Comparison of ENCODE assay signal across 20 cellular contexts in the genomic region with DNA sequence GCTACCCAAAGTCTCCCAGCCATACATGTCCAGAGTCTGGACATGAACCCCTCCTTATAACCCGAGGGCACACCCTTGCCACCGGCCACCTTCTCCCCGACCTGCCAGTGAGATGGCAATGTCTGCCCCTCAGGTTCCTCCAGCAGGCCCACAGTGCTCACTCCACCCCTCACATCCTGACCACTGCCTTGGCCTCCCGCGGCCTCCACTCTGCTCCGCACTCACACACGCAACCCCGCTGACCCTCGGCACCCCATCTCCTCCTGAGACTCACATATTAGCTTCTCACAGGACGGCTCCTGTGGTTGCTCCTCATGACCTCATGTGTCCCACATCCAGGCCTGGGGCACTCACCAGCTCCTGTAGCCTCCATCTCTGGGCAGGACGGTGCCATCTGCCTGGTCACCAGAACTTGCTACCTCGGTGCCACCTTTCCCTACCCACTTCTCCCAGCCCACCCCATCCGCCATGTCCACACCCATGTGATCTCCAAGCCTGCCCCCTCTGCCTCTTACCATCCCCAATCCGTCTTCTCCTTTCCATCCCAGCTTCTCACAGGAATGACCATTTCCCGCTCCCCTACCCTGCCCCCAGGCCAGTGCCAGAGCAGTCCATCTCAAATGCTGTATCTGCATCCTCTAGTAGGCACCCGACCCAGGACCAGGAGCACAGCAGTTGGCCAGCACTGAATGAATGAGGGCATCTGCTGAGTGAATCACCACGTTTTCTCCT.
DNase-seq lines count a peak whose midpoint lies in the region; ATAC-seq and TF ChIP-seq lines count a peak whose summit lies in the region.
"Had no signal": no experiment of that assay in that cellular context is flagged by ENCODE, and none has a peak within 500 bp of the region (broad histone marks: within the 10 kb centered on the region; RNA-seq: fewer than 3 reads in every experiment).

No MANE protein-coding gene starts in this region.

- peaks cover 11% of the 10 kb centered on the region for H3K4me1 Mint-ChIP-seq in stimulated activated naive CD8-positive, alpha-beta T cell treated with anti-CD3 and anti-CD28 coated beads, Interleukin-15, Interleukin-2, amounts not matched to agents 100 ng/mL and 50 ng/mL, for 24 hours (ENCODE audit: low read depth)

- H3K9ac ChIP-seq in smooth muscle cell (ENCODE audit: low read depth): no peak overlapping the region

- no peak overlapping the region for H2AFZ ChIP-seq in smooth muscle cell (ENCODE audit: low read depth)

- no peaks in the 10 kb centered on the region for H3K27me3 ChIP-seq in smooth muscle cell (ENCODE audit: low read depth)
- H3K27me3 ChIP-seq: MG63 had no signal

- H3K27ac ChIP-seq in smooth muscle cell (ENCODE audit: low read depth): no peak overlapping the region
- H3K27ac ChIP-seq: A549, C4-2B had no signal

- peak overlapping the region; percentile 46 for H3K27ac Mint-ChIP-seq in stimulated activated naive CD8-positive, alpha-beta T cell treated with anti-CD3 and anti-CD28 coated beads, Interleukin-15, Interleukin-2, amounts not matched to agents 100 ng/mL and 50 ng/mL, for 24 hours

- peaks cover 4% of the 10 kb centered on the region for H3K9me3 Mint-ChIP-seq in stimulated activated naive CD8-positive, alpha-beta T cell treated with anti-CD3 and anti-CD28 coated beads, Interleukin-15, Interleukin-2, amounts not matched to agents 100 ng/mL and 50 ng/mL, for 24 hours

- H3K4me3 ChIP-seq in smooth muscle cell: no peak overlapping the region
- H3K4me3 ChIP-seq: A549, MG63 had no signal

- no peaks in the 10 kb centered on the region for H3K79me2 ChIP-seq in smooth muscle cell (ENCODE audit: low read depth)

- no peak for ATAC-seq in stimulated activated naive CD8-positive, alpha-beta T cell treated with anti-CD3 and anti-CD28 coated beads, Interleukin-15, Interleukin-2, amounts not matched to agents 100 U/mL and 50 U/mL, for 24 hours
- ATAC-seq in HG02938 (IDR thresholded peaks at IDR 0.05; ENCODE audit: unreplicated experiment) (no peak), HG03045 (IDR thresholded peaks at IDR 0.05; ENCODE audit: unreplicated experiment) (no peak)
- ATAC-seq: A549 had no signal

- peaks cover 17% of the 10 kb centered on the region for H3K27me3 Mint-ChIP-seq in stimulated activated naive CD8-positive, alpha-beta T cell treated with anti-CD3 and anti-CD28 coated beads, Interleukin-15, Interleukin-2, amounts not matched to agents 100 ng/mL and 50 ng/mL, for 24 hours

- no peak overlapping the region for H3K4me2 ChIP-seq in smooth muscle cell
- H3K4me2 ChIP-seq: A549 had no signal

- H4K20me1 ChIP-seq in smooth muscle cell (ENCODE audit: low read depth): peaks cover 6% of the 10 kb centered on the region

- H3K4me1 ChIP-seq in smooth muscle cell (ENCODE audit: low read depth): peaks cover 38% of the 10 kb centered on the region
- H3K4me1 ChIP-seq: A549 had no signal

- WGBS in smooth muscle cell (ENCODE audit: low lambda C conversion rate): 89% methylated on average over 17 of the region's 17 CpGs

- H3F3A ChIP-seq in smooth muscle cell (ENCODE audit: low read depth): peaks cover 25% of the 10 kb centered on the region

- no peaks in the 10 kb centered on the region for H3K36me3 Mint-ChIP-seq in stimulated activated naive CD8-positive, alpha-beta T cell treated with anti-CD3 and anti-CD28 coated beads, Interleukin-15, Interleukin-2, amounts not matched to agents 100 ng/mL and 50 ng/mL, for 24 hours (ENCODE audit: low read depth)

- no peaks in the 10 kb centered on the region for H3K36me3 ChIP-seq in smooth muscle cell (ENCODE audit: low read depth)
- H3K36me3 ChIP-seq: MG63 had no signal

- intact Hi-C loops in posterior vena cava (cut with DNase I): no loop called here

- H3K9me3 ChIP-seq in smooth muscle cell (replicated peaks; ENCODE audit: low read depth): no peaks in the 10 kb centered on the region
- H3K9me3 ChIP-seq: A549, MG63 had no signal

- H3K4me3 Mint-ChIP-seq in stimulated activated naive CD8-positive, alpha-beta T cell treated with anti-CD3 and anti-CD28 coated beads, Interleukin-15, Interleukin-2, amounts not matched to agents 100 ng/mL and 50 ng/mL, for 24 hours: no peak overlapping the region

- DNase-seq in stimulated activated naive CD8-positive, alpha-beta T cell treated with anti-CD3 and anti-CD28 coated beads, Interleukin-15, Interleukin-2, amounts not matched to agents 100 U/mL and 50 U/mL, for 24 hours: no peak
- peak; percentile 86 for DNase-seq in mesenteric fat pad (ENCODE audit: low spot score)
- peak; percentile 79 for DNase-seq in posterior vena cava (ENCODE audit: low spot score)
- no peak for DNase-seq in H4 (ENCODE audit: low spot score)
- DNase-seq in smooth muscle cell (lab: John Stamatoyannopoulos, UW; ENCODE audit: unreplicated experiment): no peak
- DNase-seq: COR-L47, GOT3, IMR-90, MG63, NCI-H1092, NCI-H146, NCI-H2081 treated with DMSO at 0.1 percent for 48 hours, NCI-H226, NCI-H526, SHP77 treated with DMSO at 0.1 percent for 48 hours had no signal

- TF ChIP-seq CTCF in smooth muscle cell (IDR thresholded peaks at IDR 0.05; ENCODE audit: borderline replicate concordance, insufficient read depth, poor library complexity, severe bottlenecking): no peak

Comparison
In these comparisons a context has a peak if more than half of its experiments do, and no peak if none do; other contexts are left out.
1. DNase-seq: peak in mesenteric fat pad (single experiment) and posterior vena cava (single experiment); none in stimulated activated naive CD8-positive, alpha-beta T cell treated with anti-CD3 and anti-CD28 coated beads, Interleukin-15, Interleukin-2, amounts not matched to agents 100 U/mL and 50 U/mL, for 24 hours (single experiment), H4 (single experiment) and smooth muscle cell (single experiment).